In genomic region chr5:13045897-13046551, GRCh38 we compare ENCODE assay signal across 29 cellular contexts.
"Had no signal": no experiment of that assay in that cellular context is flagged by ENCODE, and none has a peak within 500 bp of the region (broad histone marks: within the 10 kb centered on the region; RNA-seq: fewer than 3 reads in every experiment).

No MANE protein-coding gene starts in this region.

- H3K27me3 ChIP-seq: colonic mucosa, gastrocnemius medialis, neutrophil, right atrium auricular region had no signal

- ATAC-seq: esophagus mucosa; gastrocnemius medialis; left lobe of liver; natural killer cell; sciatic nerve; stimulated activated naive CD8-positive, alpha-beta T cell treated with anti-CD3 and anti-CD28 coated beads, Interleukin-15, Interleukin-2, amounts not matched to agents 100 U/mL and 50 U/mL, for 24 hours had no signal

- FAIRE-seq: kidney had no signal

- H3K4me1 ChIP-seq: colonic mucosa, gastrocnemius medialis, parathyroid adenoma, right atrium auricular region had no signal

- H3K9me3 ChIP-seq: colonic mucosa, gastrocnemius medialis, neutrophil, thoracic aorta had no signal

- H3K27ac ChIP-seq: colonic mucosa, epithelial cell of prostate, gastrocnemius medialis, neutrophil, parathyroid adenoma, right atrium auricular region, thoracic aorta had no signal

- H2AFZ ChIP-seq: parathyroid adenoma had no signal

- H3K27ac Mint-ChIP-seq: dendritic cell treated with granulocyte-macrophage colony-stimulating factor and Interleukin-4, amounts not matched to agents 40 ng/mL and 50 ng/mL, for 4 days; endodermal cell; memory B cell; natural killer cell; progenitor cell of endocrine pancreas had no signal

- H3K4me2 ChIP-seq: smooth muscle cell had no signal

- DNase-seq: colonic mucosa; effector CD8-positive, alpha-beta T cell; endodermal cell; foreskin fibroblast; gastrocnemius medialis; head of caudate nucleus; kidney; natural killer cell; stimulated activated CD4-positive, alpha-beta T cell treated with anti-CD3 and anti-CD28 coated beads, Interleukin-12 subunit alpha, Interleukin-12 subunit beta, amount 100 ng/mL, for 4 hours; stimulated activated CD4-positive, alpha-beta T cell treated with anti-CD3 and anti-CD28 coated beads, Interleukin-1b, Interleukin-23, amount 100 ng/mL, for 48 hours; stimulated activated CD4-positive, alpha-beta T cell treated with anti-CD3 and anti-CD28 coated beads, Interleukin-4, amount 100 ng/mL, for 1 hour; stimulated activated CD8-positive, alpha-beta memory T cell treated with anti-CD3 and anti-CD28 coated beads, Interleukin-4, amount 100 ng/mL, for 48 hours; stimulated activated naive CD8-positive, alpha-beta T cell treated with anti-CD3 and anti-CD28 coated beads, Interleukin-15, Interleukin-2, amounts not matched to agents 100 U/mL and 50 U/mL, for 24 hours; substantia nigra; trophoblast cell had no signal

- H3K4me3 Mint-ChIP-seq: dendritic cell treated with granulocyte-macrophage colony-stimulating factor and Interleukin-4, amounts not matched to agents 40 ng/mL and 50 ng/mL, for 4 days; endodermal cell; memory B cell; natural killer cell; neural crest cell had no signal

- H3K27me3 Mint-ChIP-seq: dendritic cell treated with granulocyte-macrophage colony-stimulating factor and Interleukin-4, amounts not matched to agents 40 ng/mL and 50 ng/mL, for 4 days; memory B cell; progenitor cell of endocrine pancreas had no signal

- H3K4me1 Mint-ChIP-seq: memory B cell, natural killer cell, neural crest cell had no signal

- H3K36me3 ChIP-seq: colonic mucosa, gastrocnemius medialis, neutrophil, right atrium auricular region, thoracic aorta had no signal

- H3K4me3 ChIP-seq: colonic mucosa, gastrocnemius medialis, lung, right atrium auricular region, smooth muscle cell, thoracic aorta had no signal

- H3K79me2 ChIP-seq: parathyroid adenoma had no signal

- H3K36me3 Mint-ChIP-seq: memory B cell, natural killer cell had no signal

- H3K9ac ChIP-seq: parathyroid adenoma had no signal
